ENCODE assay signal across 21 cellular contexts in the genomic region with DNA sequence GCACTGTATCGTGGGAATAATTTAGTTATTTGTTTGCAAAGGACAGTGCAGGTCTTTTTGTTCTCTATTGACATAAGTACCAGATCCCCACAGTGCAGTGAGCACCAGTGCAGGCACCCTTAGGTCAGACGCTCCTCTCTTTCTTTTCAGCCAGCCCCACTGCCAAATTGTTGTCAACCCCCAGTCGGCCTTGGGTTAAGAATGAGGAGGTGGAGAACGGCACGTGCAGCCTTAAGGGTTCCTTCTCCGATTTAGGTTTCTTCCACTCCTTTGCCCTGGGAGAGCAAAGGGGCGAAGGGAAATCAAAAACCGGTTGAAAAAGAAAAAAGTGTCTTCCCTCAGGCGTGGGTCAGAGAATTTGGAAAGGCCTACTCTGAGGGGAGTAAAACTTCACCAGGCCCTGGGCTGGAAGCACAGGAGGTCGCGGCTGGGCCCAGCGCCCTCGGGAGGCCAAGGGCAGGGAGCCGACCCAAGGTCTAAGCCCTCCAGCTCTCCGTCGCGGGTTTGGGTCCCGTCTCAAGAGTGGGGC. TPM values are rescaled to one million over a fixed set of nuclear protein-coding genes. Genes with fewer than 3 reads are reported as not detected.
DNase-seq lines count a peak whose midpoint lies in the region; TF ChIP-seq lines count a peak whose summit lies in the region.
"Had no signal": no experiment of that assay in that cellular context is flagged by ENCODE, and none has a peak within 500 bp of the region (broad histone marks: within the 10 kb centered on the region; RNA-seq: fewer than 3 reads in every experiment).

No MANE protein-coding gene starts in this region.

- no peak overlapping the region for H2AFZ ChIP-seq in neural progenitor cell (replicated peaks)
- H2AFZ ChIP-seq: GM23248 had no signal

- H3K4me3 ChIP-seq in neural progenitor cell = peak overlapping the region; percentile 42
- H3K4me3 ChIP-seq: GM23248 had no signal

- peaks cover 79% of the 10 kb centered on the region for H4K20me1 ChIP-seq in neural progenitor cell (ENCODE audit: low read depth)

- H3K27ac ChIP-seq in epithelial cell of prostate = peak overlapping the region; percentile 16
- H3K27ac ChIP-seq in neural progenitor cell = no peak overlapping the region
- H3K27ac ChIP-seq: GM23248, RWPE1, spleen had no signal

- H3K27ac Mint-ChIP-seq in neural progenitor cell = no peak overlapping the region
- H3K27ac Mint-ChIP-seq: activated naive CD4-positive, alpha-beta T cell treated with anti-CD3 and anti-CD28 coated beads, Interleukin-2, amount 50 U/mL, for 72 hours; activated T-helper 1 cell treated with anti-CD3 and anti-CD28 coated beads, Interleukin-12 subunit alpha, Interleukin-12 subunit beta, Interleukin-2, Interleukin-4 antibody, amounts not matched to agents 30 ng/mL and 10 ng/mL and 1 ng/mL, durations not matched to agents 14 hours and 24 hours and 36 hours; CD8-positive, alpha-beta T cell; effector memory CD8-positive, alpha-beta T cell; nephron had no signal

- H3K9me3 ChIP-seq in ES-I3 (ENCODE audit: control insufficient read depth, insufficient read depth, low read length) (no peaks in the 10 kb centered on the region), neural progenitor cell (ENCODE audit: low read depth) (no peaks in the 10 kb centered on the region)

- DNase-seq in NCI-H345 (lab: John Stamatoyannopoulos, UW) (peak; percentile 77), epithelial cell of prostate (ENCODE audit: low read depth, low spot score) (no peak), neural progenitor cell (ENCODE audit: low spot score) (no peak), NCI-H1436 (lab: John Stamatoyannopoulos, UW) (no peak), inferior parietal cortex (ENCODE audit: extremely low spot score) (no peak)
- no peak for DNase-seq in stimulated activated CD4-positive, alpha-beta T cell treated with anti-CD3 and anti-CD28 coated beads, Interleukin-2, amount 100 ng/mL, for 24 hours
- DNase-seq: activated CD8-positive, alpha-beta memory T cell treated with anti-CD3 and anti-CD28 coated beads for 24 hours; CD8-positive, alpha-beta T cell; effector memory CD8-positive, alpha-beta T cell; GM23248; hippocampal formation; spleen; stimulated activated CD8-positive, alpha-beta memory T cell treated with anti-CD3 and anti-CD28 coated beads, Interleukin-4, amount 100 ng/mL, for 48 hours; substantia nigra; T1000 had no signal

- H3K36me3 ChIP-seq in ES-I3 (ENCODE audit: insufficient read depth, low read length) = no peaks in the 10 kb centered on the region
- no peaks in the 10 kb centered on the region for H3K36me3 ChIP-seq in neural progenitor cell
- H3K36me3 ChIP-seq: spleen had no signal

- peaks cover 2% of the 10 kb centered on the region for H3K9me3 Mint-ChIP-seq in neural progenitor cell
- H3K9me3 Mint-ChIP-seq: activated T-helper 1 cell treated with anti-CD3 and anti-CD28 coated beads, Interleukin-12 subunit alpha, Interleukin-12 subunit beta, Interleukin-2, Interleukin-4 antibody, amounts not matched to agents 30 ng/mL and 10 ng/mL and 1 ng/mL, durations not matched to agents 14 hours and 24 hours and 36 hours; CD8-positive, alpha-beta T cell; effector memory CD8-positive, alpha-beta T cell had no signal

- peaks cover 100% of the 10 kb centered on the region for H3K27me3 ChIP-seq in neural progenitor cell

- peaks cover 75% of the 10 kb centered on the region for H3K27me3 Mint-ChIP-seq in neural progenitor cell (ENCODE audit: insufficient read depth, low read depth)

- peak overlapping the region; percentile 44; the same call in 1 of the 2 replicates for H3K9ac ChIP-seq in ES-I3 (ENCODE audit: low read depth, low read length)
- no peak overlapping the region for H3K9ac ChIP-seq in neural progenitor cell
- H3K9ac ChIP-seq: GM23248 had no signal

- H3K79me2 ChIP-seq in neural progenitor cell (ENCODE audit: low read depth) = no peaks in the 10 kb centered on the region

- no peaks in the 10 kb centered on the region for H3K4me1 ChIP-seq in ES-I3 (ENCODE audit: insufficient read depth, low read length)
- peaks cover 9% of the 10 kb centered on the region for H3K4me1 ChIP-seq in neural progenitor cell

- H3F3A ChIP-seq in neural progenitor cell (ENCODE audit: low read depth) = peaks cover 13% of the 10 kb centered on the region

- H3K36me3 Mint-ChIP-seq in neural progenitor cell = no peaks in the 10 kb centered on the region
- H3K36me3 Mint-ChIP-seq: CD8-positive, alpha-beta T cell had no signal

- no peak for TF ChIP-seq CTCF in neural progenitor cell (IDR thresholded peaks at IDR 0.05)

- H3K4me2 ChIP-seq in neural progenitor cell = peak overlapping the region; percentile 77

- no peak overlapping the region for H3K4me3 Mint-ChIP-seq in neural progenitor cell
- H3K4me3 Mint-ChIP-seq: activated T-helper 1 cell treated with anti-CD3 and anti-CD28 coated beads, Interleukin-12 subunit alpha, Interleukin-12 subunit beta, Interleukin-2, Interleukin-4 antibody, amounts not matched to agents 30 ng/mL and 10 ng/mL and 1 ng/mL, durations not matched to agents 14 hours and 24 hours and 36 hours; CD8-positive, alpha-beta T cell; effector memory CD8-positive, alpha-beta T cell had no signal

- H3K4me1 Mint-ChIP-seq in neural progenitor cell = peaks cover 23% of the 10 kb centered on the region

RNA-seq across cellular contexts. Expression of gene PAX9, which starts 4.3 kb away (rescaled TPM):
- not detected in 2 replicates for total RNA-seq in neural progenitor cell (ENCODE audit: low replicate concordance)
- total RNA-seq: activated naive CD4-positive, alpha-beta T cell treated with anti-CD3 and anti-CD28 coated beads, Interleukin-2, amount 50 U/mL, for 72 hours; activated T-helper 1 cell treated with anti-CD3 and anti-CD28 coated beads, Interleukin-12 subunit alpha, Interleukin-12 subunit beta, Interleukin-2, Interleukin-4 antibody, amounts not matched to agents 30 ng/mL and 10 ng/mL and 1 ng/mL, durations not matched to agents 14 hours and 24 hours and 36 hours; CD8-positive, alpha-beta T cell; GM23248; mesenteric fat pad had no signal
